In genomic region chr10:79357180-79357579, GRCh38 we compare ENCODE assay signal across 21 cellular contexts. TPM values are rescaled to one million over a fixed set of nuclear protein-coding genes. Genes with fewer than 3 reads are reported as not detected.
DNase-seq lines count a peak whose midpoint lies in the region; ATAC-seq, FAIRE-seq and TF ChIP-seq lines count a peak whose summit lies in the region.
"Had no signal": no experiment of that assay in that cellular context is flagged by ENCODE, and none has a peak within 500 bp of the region (broad histone marks: within the 10 kb centered on the region; RNA-seq: fewer than 3 reads in every experiment).

No MANE protein-coding gene starts in this region.

- peaks cover 34 to 43% of the 10 kb centered on the region in 2 donors for H3K36me3 Mint-ChIP-seq in activated naive CD4-positive, alpha-beta T cell treated with anti-CD3 and anti-CD28 coated beads, Interleukin-2, amount 50 U/mL, for 72 hours

- no peak for ATAC-seq in activated naive CD4-positive, alpha-beta T cell treated with anti-CD3 and anti-CD28 coated beads, Interleukin-2, amount 50 U/mL, for 72 hours
- ATAC-seq in HG02840 (IDR thresholded peaks at IDR 0.05; ENCODE audit: low FRiP score, unreplicated experiment), result no peak
- ATAC-seq in GM18909 (IDR thresholded peaks at IDR 0.05; ENCODE audit: poor library complexity, unreplicated experiment), result no peak
- ATAC-seq: HCT116 had no signal

- no peak for TF ChIP-seq POLR2A in H54 (IDR thresholded peaks at IDR 0.05; ENCODE audit: low read depth, low read length)

- H3K27ac Mint-ChIP-seq in activated naive CD4-positive, alpha-beta T cell treated with anti-CD3 and anti-CD28 coated beads, Interleukin-2, amount 50 U/mL, for 72 hours, result no peak overlapping the region
- H3K27ac Mint-ChIP-seq: CD4-positive, alpha-beta memory T cell had no signal

- H3K4me3 ChIP-seq in WERI-Rb-1 (ENCODE audit: low read depth, low read length), result no peak overlapping the region
- H3K4me3 ChIP-seq in neutrophil (ENCODE audit: low read depth in 1 of 2, low read length in 1 of 2), result no peak overlapping the region

- no peaks in the 10 kb centered on the region for H3K9me3 Mint-ChIP-seq in activated naive CD4-positive, alpha-beta T cell treated with anti-CD3 and anti-CD28 coated beads, Interleukin-2, amount 50 U/mL, for 72 hours

- H3K27ac ChIP-seq in WERI-Rb-1 (no peak overlapping the region), neutrophil (peak overlapping the region; percentile 82)
- H3K27ac ChIP-seq: C4-2B had no signal

- H3K4me1 ChIP-seq in neutrophil (ENCODE audit: control insufficient read depth in 1 of 2, insufficient read depth in 1 of 2, low read depth in 1 of 2, low read length in 1 of 2), result peaks cover 56 to 66% of the 10 kb centered on the region in 2 experiments
- H3K4me1 ChIP-seq: BE2C had no signal

- TF ChIP-seq CTCF in WERI-Rb-1 (IDR thresholded peaks at IDR 0.05; ENCODE audit: low read depth, low read length), result no peak
- no peak for TF ChIP-seq CTCF in neutrophil (IDR thresholded peaks at IDR 0.05)

- H3K36me3 ChIP-seq in WERI-Rb-1 (peaks cover 42% of the 10 kb centered on the region), neutrophil (peaks cover 36% of the 10 kb centered on the region)

- no peak for FAIRE-seq in H54 (lab: Jason Lieb, UNC)
- FAIRE-seq: A204.1, D721Med, G401.6, GM12891, H1 had no signal

- H3K27me3 ChIP-seq in WERI-Rb-1 (ENCODE audit: insufficient read depth, low read depth, severe bottlenecking), result no peaks in the 10 kb centered on the region
- H3K27me3 ChIP-seq in neutrophil, result no peaks in the 10 kb centered on the region
- H3K27me3 ChIP-seq: BE2C had no signal

- DNase-seq in activated naive CD4-positive, alpha-beta T cell treated with anti-CD3 and anti-CD28 coated beads, Interleukin-2, amount 50 U/mL, for 72 hours (ENCODE audit: low spot score in 2 of 2), result peak; percentile 0 to 25
- DNase-seq in activated naive CD4-positive, alpha-beta T cell (lab: John Stamatoyannopoulos, UW), result no peak
- peak; percentile 7 for DNase-seq in H54 (ENCODE audit: insufficient read length, low spot score)
- peak; percentile 3 for DNase-seq in WERI-Rb-1
- no peak for DNase-seq in OCI-M1 (lab: John Stamatoyannopoulos, UW)
- DNase-seq: BE2C; CD4-positive, alpha-beta memory T cell; DMS153; DMS79 treated with DMSO at 0.1 percent for 48 hours; EL; IMR-90 had no signal

- H3K9me3 ChIP-seq in WERI-Rb-1 (ENCODE audit: severe bottlenecking) (no peaks in the 10 kb centered on the region), neutrophil (no peaks in the 10 kb centered on the region)
- H3K9me3 ChIP-seq: BE2C had no signal

RNA-seq across cellular contexts. Expression of gene PPIF, which starts 9.9 kb away (rescaled TPM):
- 100 to 1,000 TPM in 1 of 2 donors, 10 to 100 TPM in 1; 60.2 to 144 TPM for total RNA-seq in activated naive CD4-positive, alpha-beta T cell treated with anti-CD3 and anti-CD28 coated beads, Interleukin-2, amount 50 U/mL, for 72 hours

Comparison
In these comparisons a context has a peak if more than half of its experiments do, and no peak if none do; other contexts are left out.
1. DNase-seq: peak in activated naive CD4-positive, alpha-beta T cell treated with anti-CD3 and anti-CD28 coated beads, Interleukin-2, amount 50 U/mL, for 72 hours (2 of 2), H54 (single experiment) and WERI-Rb-1 (single experiment); none in activated naive CD4-positive, alpha-beta T cell (0 of 4) and OCI-M1 (single experiment).